Comparison of ENCODE assay signal across 8 cellular contexts in the genomic region with DNA sequence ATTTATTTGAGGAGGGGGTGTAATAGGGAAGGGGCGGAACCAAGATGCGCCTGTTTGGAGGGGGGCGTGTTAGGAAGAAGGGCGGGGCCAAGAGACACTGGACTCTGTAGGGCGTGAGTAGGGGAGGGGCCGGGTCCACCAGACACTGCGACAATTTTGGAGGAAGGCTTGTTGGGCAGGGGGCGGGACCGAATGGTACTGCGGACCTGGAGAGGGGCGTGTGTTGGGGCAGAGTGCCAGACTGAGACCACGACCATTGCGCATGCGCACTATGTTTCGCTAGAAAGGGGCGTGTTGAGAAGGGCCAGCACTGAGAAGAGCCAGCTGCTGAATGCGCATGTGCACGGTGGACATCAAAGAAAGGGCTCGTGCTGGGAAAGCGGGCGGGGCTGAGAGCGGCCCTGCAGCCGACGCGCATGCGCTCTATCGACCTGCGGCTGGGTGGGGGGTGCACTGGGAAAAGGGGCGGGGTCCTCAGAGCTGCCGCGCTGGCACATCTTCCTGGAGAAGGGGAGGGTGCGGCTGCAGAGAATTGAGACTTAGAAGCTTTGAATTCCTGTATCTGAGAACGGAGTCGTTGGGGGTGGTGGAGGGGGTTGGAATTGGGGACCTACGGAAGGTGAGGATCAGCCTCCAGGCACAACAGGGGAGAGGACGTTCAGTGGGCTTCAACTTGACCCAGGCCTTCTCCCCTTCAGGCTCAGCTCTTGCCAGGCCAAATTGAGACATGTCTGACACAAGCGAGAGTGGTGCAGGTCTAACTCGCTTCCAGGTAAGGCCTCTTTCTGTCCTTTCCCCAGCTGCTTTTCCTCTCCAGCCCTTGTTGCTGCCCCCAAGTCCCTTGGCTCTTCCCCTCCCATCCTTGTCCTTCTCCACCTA. TPM values are rescaled to one million over a fixed set of nuclear protein-coding genes. Genes with fewer than 3 reads are reported as not detected.
DNase-seq lines count a peak whose midpoint lies in the region; TF ChIP-seq lines count a peak whose summit lies in the region.

No MANE protein-coding gene starts in this region.

- POLR2A ChIA-PET in CD4-positive, alpha-beta memory T cell (lab: Charles Lee; ENCODE audit: partially characterized antibody), result interaction anchor here (0.6 to 3.2 kb wide), 8 partner anchors 169 to 1100 kb away, joined by 3 to 38 read pairs (median 4); partner anchors contain the start of genes APEX2, GNL3L, PHF8 and TSR2

- peak overlapping the region; percentile 96 to 99 (median 98) for H3K27ac Mint-ChIP-seq in CD4-positive, alpha-beta memory T cell

- peaks cover 33% of the 10 kb centered on the region for H3K36me3 ChIP-seq in CD4-positive, alpha-beta memory T cell (ENCODE audit: insufficient read depth, low read length)
- peaks cover 25% of the 10 kb centered on the region for H3K36me3 ChIP-seq in effector memory CD4-positive, alpha-beta T cell (ENCODE audit: control insufficient read depth, insufficient read depth, low read length)

- H3K27me3 Mint-ChIP-seq in CD4-positive, alpha-beta memory T cell, result no peaks in the 10 kb centered on the region

- intact Hi-C loops in CD4-positive, alpha-beta memory T cell (cut with micrococcal nuclease), result loop anchor here (1.0 to 10.0 kb wide), 10 partner anchors 169 to 1584 kb away; partner anchors contain the start of genes APEX2, FAM120C, GNL3L and HUWE1

- peaks cover 10 to 28% (median 12%) of the 10 kb centered on the region in 4 donors for H3K4me1 Mint-ChIP-seq in CD4-positive, alpha-beta memory T cell

- peaks cover 8 to 31% of the 10 kb centered on the region in 2 donors for H3K36me3 Mint-ChIP-seq in CD4-positive, alpha-beta memory T cell

- no peaks in the 10 kb centered on the region for H3K27me3 ChIP-seq in CD4-positive, alpha-beta memory T cell (ENCODE audit: insufficient read depth, low read length)
- H3K27me3 ChIP-seq in effector memory CD4-positive, alpha-beta T cell (replicated peaks; ENCODE audit: control insufficient read depth, insufficient read depth, low read length, poor library complexity, severe bottlenecking), result no peaks in the 10 kb centered on the region

- TF ChIP-seq CTCF in GM20000 (IDR thresholded peaks at IDR 0.05; ENCODE audit: extremely low read depth, missing control alignments), result no peak

- no peaks in the 10 kb centered on the region for H3K9me3 ChIP-seq in CD4-positive, alpha-beta memory T cell (ENCODE audit: control insufficient read depth in 1 of 2, low read length in 2 of 2)
- H3K9me3 ChIP-seq in effector memory CD4-positive, alpha-beta T cell (ENCODE audit: control insufficient read depth, low read length), result no peaks in the 10 kb centered on the region

- peak; percentile 85 to 92 (median 90) for DNase-seq in CD4-positive, alpha-beta memory T cell
- peak; percentile 91 for DNase-seq in GM20000 (ENCODE audit: low spot score)
- DNase-seq in HS-5 (ENCODE audit: low read depth), result peak; percentile 75
- DNase-seq in NK-92 (lab: John Stamatoyannopoulos, UW; ENCODE audit: unreplicated experiment), result peak; percentile 56
- peak; percentile 65 to 81 for DNase-seq in activated CD8-positive, alpha-beta memory T cell treated with anti-CD3 and anti-CD28 coated beads for 4 hours (ENCODE audit: low read depth in 2 of 2)
- DNase-seq in effector memory CD4-positive, alpha-beta T cell, result peak; percentile 80 to 89 (median 89)
- DNase-seq in lung microvascular endothelial cell (ENCODE audit: low read depth in 2 of 2), result peak; percentile 95 to 97
- peak; percentile 66 to 79 (median 70) for DNase-seq in stimulated activated CD4-positive, alpha-beta T cell treated with anti-CD3 and anti-CD28 coated beads, TNF-alpha, amount 100 ng/mL, for 4 hours (ENCODE audit: low read depth in 3 of 3)

- H3K9me3 Mint-ChIP-seq in CD4-positive, alpha-beta memory T cell, result peaks cover 0 to 5% (median 0%) of the 10 kb centered on the region in 8 donors

- CTCF ChIA-PET in CD4-positive, alpha-beta memory T cell (lab: Charles Lee; ENCODE audit: partially characterized antibody), result interaction anchor here (1.4 kb wide), 1 partner anchor 169 kb away, joined by 5 read pairs; no protein-coding TSS in a partner anchor

- H3K4me1 ChIP-seq in CD4-positive, alpha-beta memory T cell (ENCODE audit: insufficient read depth, low read length), result peaks cover 15% of the 10 kb centered on the region
- peaks cover 12% of the 10 kb centered on the region for H3K4me1 ChIP-seq in effector memory CD4-positive, alpha-beta T cell (ENCODE audit: control insufficient read depth, insufficient read depth, low read length, poor library complexity, severe bottlenecking)

- H3K27ac ChIP-seq in CD4-positive, alpha-beta memory T cell (ENCODE audit: low read depth, low read length), result peak overlapping the region; percentile 80
- H3K27ac ChIP-seq in effector memory CD4-positive, alpha-beta T cell (ENCODE audit: insufficient read depth, low read length, poor library complexity, severe bottlenecking), result peak overlapping the region; percentile 74

- peak overlapping the region; percentile 65 to 86 for H3K4me3 ChIP-seq in CD4-positive, alpha-beta memory T cell (ENCODE audit: low read length in 2 of 2)
- peak overlapping the region; percentile 75 for H3K4me3 ChIP-seq in effector memory CD4-positive, alpha-beta T cell (ENCODE audit: insufficient read depth, low read depth, low read length, poor library complexity, severe bottlenecking)

- H3K4me3 Mint-ChIP-seq in CD4-positive, alpha-beta memory T cell, result peak overlapping the region; percentile 87 to 96 (median 95)

RNA-seq across cellular contexts. Expression of gene MAGED2, which starts 1.3 kb away (rescaled TPM):
- total RNA-seq in CD4-positive, alpha-beta memory T cell, result 10 to 100 TPM; 92.4 to 94.9 TPM
- polyA plus RNA-seq in CD4-positive, alpha-beta memory T cell, result 100 to 1,000 TPM in 1 of 2 donors, 10 to 100 TPM in 1; 94.0 to 143 TPM
- 164 and 201 TPM in 2 replicates for total RNA-seq in lung microvascular endothelial cell

RNA-seq across cellular contexts. Expression of gene ITIH6, which starts 10.8 kb away (rescaled TPM):
- total RNA-seq in CD4-positive, alpha-beta memory T cell, result not detected
- not detected for polyA plus RNA-seq in CD4-positive, alpha-beta memory T cell
- not detected in 2 replicates for total RNA-seq in lung microvascular endothelial cell

Comparison
In these comparisons a context has a peak if more than half of its experiments do, and no peak if none do; other contexts are left out.
1. Peak in every context shown above with its lines: DNase-seq, H3K4me3 ChIP-seq and H3K27ac ChIP-seq.